ENCODE assay signal across 23 cellular contexts in genomic region chr2:235770909-235771820, GRCh38.
"Had no signal": no experiment of that assay in that cellular context is flagged by ENCODE, and none has a peak within 500 bp of the region (broad histone marks: within the 10 kb centered on the region; RNA-seq: fewer than 3 reads in every experiment).

No MANE protein-coding gene starts in this region.

- H3K4me3 ChIP-seq: ascending aorta, body of pancreas, Peyer's patch, SJCRH30 had no signal

- DNase-seq: activated CD4-positive, alpha-beta T cell treated with anti-CD3 and anti-CD28 coated beads for 4 hours; activated CD8-positive, alpha-beta memory T cell treated with anti-CD3 and anti-CD28 coated beads, Interleukin-2, amount 50 U/mL, for 4 hours; activated CD8-positive, alpha-beta T cell treated with anti-CD3 and anti-CD28 coated beads for 36 hours; activated naive CD4-positive, alpha-beta T cell; body of pancreas; KG1; NCI-H1048; NCI-H146; NCI-H1930; NCI-H2107; NCI-H2171 treated with DMSO at 0.1 percent for 48 hours; NCI-H226; NCI-H526; NCI-H774; Peyer's patch; Right ventricle myocardium superior; SJCRH30; SK-N-SH; T-helper 1 cell had no signal

- FAIRE-seq: bronchial epithelial cell had no signal

- H3K36me3 ChIP-seq: ascending aorta, SJCRH30 had no signal

- H3K27ac ChIP-seq: ascending aorta, body of pancreas, Peyer's patch, RWPE1, SJCRH30 had no signal

- H3K9me3 ChIP-seq: ascending aorta, body of pancreas, Peyer's patch, SJCRH30, SK-N-SH had no signal

- ATAC-seq: activated CD4-positive, CD25-positive, alpha-beta regulatory T cell treated with anti-CD3 and anti-CD28 coated beads, Interleukin-2, amount 50 U/mL, for 24 hours; activated CD8-positive, alpha-beta T cell treated with anti-CD3 and anti-CD28 coated beads for 36 hours; body of pancreas had no signal

- H3K4me1 ChIP-seq: body of pancreas, Peyer's patch had no signal

- H3K27me3 ChIP-seq: ascending aorta, body of pancreas, Peyer's patch, SJCRH30 had no signal
